21 cellular contexts compared by ENCODE assay signal in genomic region chrX:45956222-45956867, GRCh38.
DNase-seq lines count a peak whose midpoint lies in the region; ATAC-seq, FAIRE-seq and TF ChIP-seq lines count a peak whose summit lies in the region.
"Had no signal": no experiment of that assay in that cellular context is flagged by ENCODE, and none has a peak within 500 bp of the region (broad histone marks: within the 10 kb centered on the region; RNA-seq: fewer than 3 reads in every experiment).

No MANE protein-coding gene starts in this region.

- no peak overlapping the region for H3K23ac ChIP-seq in IMR-90 (ENCODE audit: low read depth, low read length)

- no peak overlapping the region for H4K5ac ChIP-seq in IMR-90 (ENCODE audit: low read depth, low read length)

- H3K9ac ChIP-seq in IMR-90 (ENCODE audit: low read depth, low read length), result no peak overlapping the region
- no peak overlapping the region for H3K9ac ChIP-seq in astrocyte (ENCODE audit: low read length)
- H3K9ac ChIP-seq: BLaER1, GM23248 had no signal

- no peak for ATAC-seq in IMR-90 (ENCODE audit: low read depth)
- no peak for ATAC-seq in T-helper 17 cell
- ATAC-seq: GM12878 had no signal

- H4K91ac ChIP-seq in IMR-90 (ENCODE audit: insufficient read depth, low read depth, low read length), result no peak overlapping the region

- no peak for TF ChIP-seq CTCF in IMR-90 (conservative IDR thresholded peaks at IDR 0.05; ENCODE audit: low read depth, low read length)
- TF ChIP-seq CTCF in astrocyte (IDR thresholded peaks at IDR 0.05; ENCODE audit: insufficient read depth, low read depth, low read length), result no peak
- TF ChIP-seq CTCF in osteoblast (IDR thresholded peaks at IDR 0.05; ENCODE audit: extremely low read depth, low read depth, low read length), result no peak
- no peak for TF ChIP-seq CTCF in glutamatergic neuron (IDR thresholded peaks at IDR 0.05; ENCODE audit: partially characterized antibody, unreplicated experiment)

- no peak overlapping the region for H2BK5ac ChIP-seq in IMR-90 (ENCODE audit: low read depth, low read length, poor library complexity, severe bottlenecking)

- H3K79me1 ChIP-seq in IMR-90 (ENCODE audit: low read depth in 1 of 2, low read length in 2 of 2), result no peaks in the 10 kb centered on the region

- H3K9me1 ChIP-seq in IMR-90 (ENCODE audit: insufficient read depth, low read length), result no peaks in the 10 kb centered on the region

- H3K36me3 ChIP-seq in IMR-90 (ENCODE audit: control insufficient read depth, insufficient read depth, low read length) (no peaks in the 10 kb centered on the region), astrocyte (ENCODE audit: insufficient read depth, low read length) (no peaks in the 10 kb centered on the region), osteoblast (ENCODE audit: insufficient read depth, low read length) (no peaks in the 10 kb centered on the region)
- H3K36me3 ChIP-seq: BLaER1 had no signal

- intact Hi-C loops in IMR-90 (cut with micrococcal nuclease), result no loop called here

- H3K4me2 ChIP-seq in IMR-90 (ENCODE audit: low read depth, low read length) (no peak overlapping the region), astrocyte (ENCODE audit: low read length) (no peak overlapping the region), osteoblast (ENCODE audit: insufficient read depth, low read length) (no peak overlapping the region)
- H3K4me2 ChIP-seq: BLaER1 had no signal

- H3K27me3 ChIP-seq in IMR-90 (ENCODE audit: control insufficient read depth, insufficient read depth, low read length), result peaks cover 4% of the 10 kb centered on the region
- H3K27me3 ChIP-seq in astrocyte (ENCODE audit: insufficient read depth, low read length), result no peaks in the 10 kb centered on the region
- peaks cover 15% of the 10 kb centered on the region for H3K27me3 ChIP-seq in osteoblast (ENCODE audit: insufficient read depth, low read length)
- H3K27me3 ChIP-seq: BLaER1 had no signal

- CTCF ChIA-PET in IMR-90 (lab: Yijun Ruan, JAX), result no interaction called here

- DNase-seq in NCI-H748 (lab: John Stamatoyannopoulos, UW; ENCODE audit: unreplicated experiment) (peak; percentile 20), NCI-H748 treated with DMSO at 0.1 percent for 48 hours (lab: John Stamatoyannopoulos, UW) (no peak), IMR-90 (no peak), astrocyte (ENCODE audit: low read depth) (no peak), osteoblast (ENCODE audit: insufficient read length, low spot score, missing footprints) (peak; percentile 29), glutamatergic neuron (no peak), T-helper 17 cell (no peak)
- DNase-seq: CD4-positive, alpha-beta memory T cell; DMS153; DND-41; EL; GM23248; HCEC 1CT; KG1 had no signal

- dilution Hi-C loops in IMR-90 (cut with HindIII; ENCODE audit: low sequenced_read_pairs, unreplicated experiment), result no loop called here

- H3K27me3 Mint-ChIP-seq in astrocyte (ENCODE audit: low read depth, unreplicated experiment) (no peaks in the 10 kb centered on the region), glutamatergic neuron (ENCODE audit: unreplicated experiment) (no peaks in the 10 kb centered on the region), T-helper 17 cell (no peaks in the 10 kb centered on the region)

- POLR2A ChIA-PET in IMR-90 (lab: Charles Lee; ENCODE audit: unreplicated experiment), result no interaction called here

- H3K4ac ChIP-seq in IMR-90 (ENCODE audit: low read depth, low read length), result no peak overlapping the region

- H3K79me2 ChIP-seq in astrocyte (ENCODE audit: insufficient read depth, low read length) (no peaks in the 10 kb centered on the region), osteoblast (ENCODE audit: insufficient read depth, low read length) (no peaks in the 10 kb centered on the region)

- no peak overlapping the region for H3K14ac ChIP-seq in IMR-90 (replicated peaks; ENCODE audit: low read depth, low read length)

- BruUV-seq in IMR-90 (replicated peaks; lab: Mats Ljungman, UMichigan), result no TSS peak

- no peak overlapping the region for H3K56ac ChIP-seq in IMR-90 (ENCODE audit: extremely low read depth, insufficient read depth, low read length)

- H3K27ac ChIP-seq in IMR-90 (ENCODE audit: insufficient read depth, low read length) (no peak overlapping the region), astrocyte (ENCODE audit: low read depth, low read length) (no peak overlapping the region), osteoblast (ENCODE audit: low read depth, low read length) (no peak overlapping the region)
- H3K27ac ChIP-seq: BLaER1, GM23248, HL-60 had no signal

- no peak overlapping the region for H2BK15ac ChIP-seq in IMR-90 (ENCODE audit: low read depth, low read length)

- H2AK5ac ChIP-seq in IMR-90 (ENCODE audit: low read depth, low read length), result no peak overlapping the region

- H3K4me1 Mint-ChIP-seq in astrocyte (ENCODE audit: low read depth, unreplicated experiment) (no peaks in the 10 kb centered on the region), glutamatergic neuron (ENCODE audit: low read depth, unreplicated experiment) (no peaks in the 10 kb centered on the region), T-helper 17 cell (no peaks in the 10 kb centered on the region)
- H3K4me1 Mint-ChIP-seq: CD14-positive monocyte; CD4-positive, alpha-beta memory T cell; IgD-negative memory B cell had no signal

- H3K9me3 Mint-ChIP-seq in astrocyte (ENCODE audit: unreplicated experiment) (no peaks in the 10 kb centered on the region), glutamatergic neuron (ENCODE audit: unreplicated experiment) (peaks cover 3% of the 10 kb centered on the region)

- no peaks in the 10 kb centered on the region for H3K36me3 Mint-ChIP-seq in astrocyte (ENCODE audit: low read depth, unreplicated experiment)
- H3K36me3 Mint-ChIP-seq in glutamatergic neuron (ENCODE audit: unreplicated experiment), result no peaks in the 10 kb centered on the region
- H3K36me3 Mint-ChIP-seq in T-helper 17 cell (ENCODE audit: low read depth), result peaks cover 2% of the 10 kb centered on the region
- H3K36me3 Mint-ChIP-seq: CD14-positive monocyte; CD4-positive, alpha-beta memory T cell; IgD-negative memory B cell had no signal

- H4K20me1 ChIP-seq in IMR-90 (ENCODE audit: insufficient read depth, low read length) (no peaks in the 10 kb centered on the region), astrocyte (ENCODE audit: insufficient read depth, low read length) (no peaks in the 10 kb centered on the region), osteoblast (ENCODE audit: insufficient read depth, low read length) (no peaks in the 10 kb centered on the region)
- H4K20me1 ChIP-seq: BLaER1 had no signal

- H3K27ac Mint-ChIP-seq in astrocyte (ENCODE audit: unreplicated experiment) (no peak overlapping the region), glutamatergic neuron (ENCODE audit: unreplicated experiment) (no peak overlapping the region), T-helper 17 cell (no peak overlapping the region)
- H3K27ac Mint-ChIP-seq: CD14-positive monocyte; CD4-positive, alpha-beta memory T cell; IgD-negative memory B cell had no signal

- no peak overlapping the region for H4K8ac ChIP-seq in IMR-90 (ENCODE audit: low read depth in 2 of 2, low read length in 2 of 2)

- peak; percentile 59 for FAIRE-seq in astrocyte (lab: Jason Lieb, UNC)
- FAIRE-seq: A204.1, GM12878, GM19239 had no signal

- H3K18ac ChIP-seq in IMR-90 (ENCODE audit: low read depth, low read length), result no peak overlapping the region

- H3K4me3 Mint-ChIP-seq in astrocyte (ENCODE audit: unreplicated experiment), result no peak overlapping the region
- no peak overlapping the region for H3K4me3 Mint-ChIP-seq in glutamatergic neuron (ENCODE audit: unreplicated experiment)
- H3K4me3 Mint-ChIP-seq in T-helper 17 cell, result no peak overlapping the region
- H3K4me3 Mint-ChIP-seq: CD14-positive monocyte; CD4-positive, alpha-beta memory T cell; IgD-negative memory B cell had no signal

- H2AFZ ChIP-seq in IMR-90 (replicated peaks; ENCODE audit: low read length, poor library complexity) (no peak overlapping the region), astrocyte (ENCODE audit: low read depth, low read length) (no peak overlapping the region), osteoblast (ENCODE audit: low read length) (no peak overlapping the region)
- H2AFZ ChIP-seq: GM23248 had no signal

- no CpG with 5 or more reads among the region's 4 CpGs for WGBS in IMR-90 (ENCODE audit: extremely low coverage in 2 of 2, insufficient read length in 1 of 2), 2 experiments

- in situ Hi-C loops in IMR-90 (cut with MboI; ENCODE audit: low sequenced_read_pairs), result no loop called here

- H2BK120ac ChIP-seq in IMR-90 (ENCODE audit: low read depth, low read length), result no peak overlapping the region

- H2BK20ac ChIP-seq in IMR-90 (ENCODE audit: low read depth, low read length), result no peak overlapping the region

- no peak for TF ChIP-seq RAD21 in IMR-90 (IDR thresholded peaks at IDR 0.05; ENCODE audit: low read length)

- H2AK9ac ChIP-seq in IMR-90 (replicated peaks; ENCODE audit: low read depth, low read length, poor library complexity), result no peak overlapping the region

- no peak for TF ChIP-seq POLR2A in IMR-90 (IDR thresholded peaks at IDR 0.05; ENCODE audit: low read depth, low read length)

- H3K9me3 ChIP-seq in IMR-90 (ENCODE audit: control insufficient read depth, insufficient read depth, low read length) (no peaks in the 10 kb centered on the region; the same call in none of the 2 replicates), astrocyte (ENCODE audit: insufficient read depth, low read depth, low read length) (no peaks in the 10 kb centered on the region), osteoblast (ENCODE audit: low read depth, low read length) (no peaks in the 10 kb centered on the region), T-helper 17 cell (ENCODE audit: control insufficient read depth, low read length, poor library complexity, severe bottlenecking) (no peaks in the 10 kb centered on the region)

- H3K4me3 ChIP-seq in IMR-90 (ENCODE audit: insufficient read depth, low read depth, low read length) (no peak overlapping the region), astrocyte (ENCODE audit: insufficient read depth, low read depth, low read length) (no peak overlapping the region), osteoblast (ENCODE audit: insufficient read depth, low read length) (no peak overlapping the region)
- H3K4me3 ChIP-seq: BLaER1, GM12878, GM23248 had no signal

- H3K4me1 ChIP-seq in IMR-90 (ENCODE audit: control insufficient read depth, insufficient read depth, low read length) (no peaks in the 10 kb centered on the region), astrocyte (ENCODE audit: insufficient read depth, low read length) (no peaks in the 10 kb centered on the region), osteoblast (ENCODE audit: insufficient read depth, low read length) (no peaks in the 10 kb centered on the region)
- H3K4me1 ChIP-seq: BLaER1 had no signal

TF ChIP-seq in IMR-90, 13 proteins besides CTCF, POLR2A, EP300 and RAD21:
- TF ChIP-seq SMC3 (IDR thresholded peaks at IDR 0.05; ENCODE audit: low read depth, low read length) (no peak), MAFK (IDR thresholded peaks at IDR 0.05; ENCODE audit: low read depth, low read length) (peak; percentile 85), RCOR1 (IDR thresholded peaks at IDR 0.05; ENCODE audit: insufficient replicate concordance, low read length) (no peak)
TF ChIP-seq in IMR-90: peak in this region for 1.

Comparison
In these comparisons a context has a peak if more than half of its experiments do, and no peak if none do; other contexts are left out.
1. DNase-seq: peak in NCI-H748 (single experiment) and osteoblast (single experiment); none in NCI-H748 treated with DMSO at 0.1 percent for 48 hours (single experiment), IMR-90 (single experiment), astrocyte (single experiment), glutamatergic neuron (single experiment) and T-helper 17 cell (0 of 3).